Comparison of ENCODE assay signal across 20 cellular contexts in the genomic region with DNA sequence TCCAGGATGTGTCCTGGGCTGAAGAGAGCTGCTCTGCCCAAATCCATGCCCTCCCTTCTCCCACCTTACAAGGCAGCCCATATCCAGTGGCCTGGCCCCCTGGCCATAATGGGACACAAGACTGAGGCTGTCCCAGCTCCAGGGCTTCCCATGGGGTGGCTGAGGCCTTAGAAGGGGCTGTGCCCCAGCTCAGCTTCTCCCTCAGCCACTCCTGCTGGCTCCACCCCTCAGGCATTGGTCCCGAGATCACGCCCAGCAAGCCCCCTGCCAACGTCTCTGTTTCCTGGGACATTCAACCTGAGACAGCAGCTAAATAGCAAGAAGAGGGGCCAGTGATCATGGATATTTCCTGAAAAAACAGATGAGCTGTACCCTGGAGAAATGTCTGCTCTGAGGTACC.
"Had no signal": no experiment of that assay in that cellular context is flagged by ENCODE, and none has a peak within 500 bp of the region (broad histone marks: within the 10 kb centered on the region; RNA-seq: fewer than 3 reads in every experiment).

No MANE protein-coding gene starts in this region.

- H3K27ac Mint-ChIP-seq: activated naive CD4-positive, alpha-beta T cell treated with anti-CD3 and anti-CD28 coated beads for 36 hours; T-cell had no signal

- H3K27me3 ChIP-seq: breast epithelium, MG63 had no signal

- H3K36me3 ChIP-seq: breast epithelium, MG63 had no signal

- ATAC-seq: activated T-cell treated with anti-CD3 and anti-CD28 coated beads, Interleukin-2, amount 50 U/mL, for 4 hours had no signal

- H3K9ac ChIP-seq: KMS-11 had no signal

- H3K4me3 Mint-ChIP-seq: activated naive CD4-positive, alpha-beta T cell treated with anti-CD3 and anti-CD28 coated beads for 36 hours; activated T-cell treated with anti-CD3 and anti-CD28 coated beads, Interleukin-2, amount 50 U/mL, for 4 hours; T-cell had no signal

- H3K4me3 ChIP-seq: breast epithelium, MG63, PC-9, SK-N-MC had no signal

- H3K9me3 Mint-ChIP-seq: activated naive CD4-positive, alpha-beta T cell treated with anti-CD3 and anti-CD28 coated beads for 36 hours; activated T-cell treated with anti-CD3 and anti-CD28 coated beads, Interleukin-2, amount 50 U/mL, for 4 hours; T-cell had no signal

- H3K9me3 ChIP-seq: breast epithelium, MG63 had no signal

- H3K27ac ChIP-seq: breast epithelium, KMS-11, PC-9, SK-N-MC had no signal

- DNase-seq: activated CD4-positive, alpha-beta T cell treated with anti-CD3 and anti-CD28 coated beads for 48 hours; activated CD4-positive, alpha-beta T cell treated with anti-CD3 and anti-CD28 coated beads, Interleukin-2, amount 50 U/mL, for 4 hours; activated CD4-positive, CD25-positive, alpha-beta regulatory T cell treated with anti-CD3 and anti-CD28 coated beads, Interleukin-2, amount 50 U/mL, for 72 hours; activated CD8-positive, alpha-beta memory T cell treated with anti-CD3 and anti-CD28 coated beads for 24 hours; activated effector memory CD4-positive, alpha-beta T cell treated with anti-CD3 and anti-CD28 coated beads, Interleukin-2, amount 50 U/mL, for 16 hours; activated naive CD4-positive, alpha-beta T cell treated with anti-CD3 and anti-CD28 coated beads for 36 hours; activated T-cell treated with anti-CD3 and anti-CD28 coated beads, Interleukin-2, amount 50 U/mL, for 4 hours; aorta; caudate nucleus; MG63; NCI-H1105; NCI-H1436 treated with DMSO at 0.1 percent for 48 hours; NCI-H187; NCI-H2081; NCI-H524; PC-9; T-cell had no signal
